In the genomic region with DNA sequence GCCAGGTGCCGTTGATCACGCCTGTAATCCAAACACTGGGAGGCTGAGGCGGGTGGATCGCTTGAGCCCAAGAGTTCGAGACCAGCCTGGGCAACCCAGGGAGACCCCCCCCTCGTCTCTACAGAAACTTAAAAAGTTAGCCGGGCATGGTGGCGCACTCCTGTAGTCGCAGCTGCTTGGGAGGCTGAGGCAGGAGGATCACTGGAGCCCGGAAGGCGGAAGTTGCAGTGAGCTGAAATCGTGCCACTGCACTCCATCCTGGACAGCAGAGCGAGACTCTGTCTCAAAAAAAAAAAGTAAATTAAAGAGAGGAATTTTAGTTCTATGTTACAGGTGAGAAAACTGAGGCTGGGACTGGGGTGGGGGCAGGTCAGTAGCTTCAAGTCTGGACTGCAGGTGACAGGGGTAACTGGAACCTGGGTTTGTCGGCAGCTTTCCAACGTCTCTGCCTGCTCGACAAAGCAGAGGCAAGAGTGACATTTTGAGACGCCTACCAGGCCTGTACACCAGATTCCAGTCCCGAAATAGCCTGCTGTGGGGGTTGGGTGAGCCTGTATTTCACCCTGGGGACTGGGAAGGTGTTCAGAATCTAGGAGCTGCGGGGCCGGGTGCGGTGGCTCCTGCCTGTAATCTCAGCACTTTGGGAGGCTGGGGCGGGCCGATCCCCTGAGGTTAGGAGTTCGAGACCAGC, we compare ENCODE assay signal across 8 cellular contexts. TPM values are rescaled to one million over a fixed set of nuclear protein-coding genes. Genes with fewer than 3 reads are reported as not detected.
DNase-seq lines count a peak whose midpoint lies in the region; ATAC-seq and TF ChIP-seq lines count a peak whose summit lies in the region.

No MANE protein-coding gene starts in this region.

- H3K4me1 ChIP-seq in upper lobe of left lung: peaks cover 40 to 45% (median 41%) of the 10 kb centered on the region in 4 donors

- TF ChIP-seq POLR2A in upper lobe of left lung (IDR thresholded peaks at IDR 0.05): peak in 1 of 4 donors; percentile 19

- peak overlapping the region; percentile 91 to 99 (median 97) for H3K27ac ChIP-seq in upper lobe of left lung

- 53 to 61% methylated on average over 19 to 24 of the region's 24 CpGs for WGBS in upper lobe of left lung, 2 donors

- peaks cover 4 to 43% (median 36%) of the 10 kb centered on the region in 4 donors for H3K36me3 ChIP-seq in upper lobe of left lung

- no peak for TF ChIP-seq CTCF in upper lobe of left lung (IDR thresholded peaks at IDR 0.05)

- TF ChIP-seq EP300 in upper lobe of left lung (IDR thresholded peaks at IDR 0.05): no peak

- H3K4me1 Mint-ChIP-seq in activated CD4-positive, alpha-beta T cell treated with anti-CD3 and anti-CD28 coated beads, Interleukin-2, amount 10 ng/mL, durations not matched to agents 24 days and 14 days: peaks cover 18% of the 10 kb centered on the region

- peaks cover 34% of the 10 kb centered on the region for H3K36me3 Mint-ChIP-seq in activated CD4-positive, alpha-beta T cell treated with anti-CD3 and anti-CD28 coated beads, Interleukin-2, amount 10 ng/mL, durations not matched to agents 24 days and 14 days (ENCODE audit: low read depth)

- H3K27me3 ChIP-seq in upper lobe of left lung: no peaks in the 10 kb centered on the region

- H3K4me3 Mint-ChIP-seq in activated CD4-positive, alpha-beta T cell treated with anti-CD3 and anti-CD28 coated beads, Interleukin-2, amount 10 ng/mL, durations not matched to agents 24 days and 14 days: peak overlapping the region; percentile 100

- no peaks in the 10 kb centered on the region for H3K9me3 Mint-ChIP-seq in activated CD4-positive, alpha-beta T cell treated with anti-CD3 and anti-CD28 coated beads, Interleukin-2, amount 10 ng/mL, durations not matched to agents 24 days and 14 days

- no peak for DNase-seq in activated CD4-positive, alpha-beta T cell treated with anti-CD3 and anti-CD28 coated beads, Interleukin-2, amount 10 ng/mL, durations not matched to agents 24 days and 14 days
- no peak for DNase-seq in activated CD4-positive, alpha-beta T cell treated with anti-CD3 and anti-CD28 coated beads, Interleukin-2, amount 50 U/mL, for 4 hours
- DNase-seq in cerebellum (ENCODE audit: low spot score) (peak; percentile 76), medulla oblongata (ENCODE audit: extremely low spot score) (peak; percentile 40), upper lobe of left lung (peak in 1 of 2 donors; percentile 69), DMS79 (lab: John Stamatoyannopoulos, UW) (no peak), NCI-H2107 treated with DMSO at 0.1 percent for 48 hours (lab: John Stamatoyannopoulos, UW; ENCODE audit: unreplicated experiment) (no peak)

- ATAC-seq in upper lobe of left lung (ENCODE audit: low FRiP score in 2 of 2) (peak in 1 of 2 donors; percentile 11), GM18907 (IDR thresholded peaks at IDR 0.05; ENCODE audit: unreplicated experiment) (no peak)

- peak overlapping the region; percentile 76 to 97 (median 86) for H3K4me3 ChIP-seq in upper lobe of left lung

- H3K9me3 ChIP-seq in upper lobe of left lung: no peaks in the 10 kb centered on the region

- intact Hi-C loops in activated CD4-positive, alpha-beta T cell treated with anti-CD3 and anti-CD28 coated beads, Interleukin-2, amount 10 ng/mL, durations not matched to agents 24 days and 14 days (cut with micrococcal nuclease): no loop called here

- H3K27me3 Mint-ChIP-seq in activated CD4-positive, alpha-beta T cell treated with anti-CD3 and anti-CD28 coated beads, Interleukin-2, amount 10 ng/mL, durations not matched to agents 24 days and 14 days: no peaks in the 10 kb centered on the region

- H3K27ac Mint-ChIP-seq in activated CD4-positive, alpha-beta T cell treated with anti-CD3 and anti-CD28 coated beads, Interleukin-2, amount 10 ng/mL, durations not matched to agents 24 days and 14 days: peak overlapping the region; percentile 97

RNA-seq across cellular contexts. Expression of a gene that starts 1.2 kb away (rescaled TPM):
- 111 and 117 TPM in 2 replicates for total RNA-seq in activated CD4-positive, alpha-beta T cell treated with anti-CD3 and anti-CD28 coated beads, Interleukin-2, amount 10 ng/mL, durations not matched to agents 24 days and 14 days
- 151 TPM for total RNA-seq in cerebellum
- total RNA-seq in upper lobe of left lung: 100 to 1,000 TPM; 194 to 455 (median 325) TPM

RNA-seq across cellular contexts. Expression of a gene that starts 24.7 kb away (rescaled TPM):
- total RNA-seq in activated CD4-positive, alpha-beta T cell treated with anti-CD3 and anti-CD28 coated beads, Interleukin-2, amount 10 ng/mL, durations not matched to agents 24 days and 14 days: not detected in 2 replicates
- total RNA-seq in cerebellum: not detected
- not detected for total RNA-seq in upper lobe of left lung

RNA-seq across cellular contexts. Expression of a gene that starts 34.3 kb away (rescaled TPM):
- total RNA-seq in activated CD4-positive, alpha-beta T cell treated with anti-CD3 and anti-CD28 coated beads, Interleukin-2, amount 10 ng/mL, durations not matched to agents 24 days and 14 days: 222 and 230 TPM in 2 replicates
- total RNA-seq in cerebellum: 30.8 TPM
- 100 to 1,000 TPM; 261 to 432 (median 282) TPM for total RNA-seq in upper lobe of left lung

RNA-seq across cellular contexts. Expression of a gene that starts 42.1 kb away (rescaled TPM):
- not detected in 2 replicates for total RNA-seq in activated CD4-positive, alpha-beta T cell treated with anti-CD3 and anti-CD28 coated beads, Interleukin-2, amount 10 ng/mL, durations not matched to agents 24 days and 14 days
- total RNA-seq in cerebellum (not detected), upper lobe of left lung (not detected)

Comparison
In these comparisons a context has a peak if more than half of its experiments do, and no peak if none do; other contexts are left out.
1. DNase-seq: peak in cerebellum (single experiment) and medulla oblongata (single experiment); none in activated CD4-positive, alpha-beta T cell treated with anti-CD3 and anti-CD28 coated beads, Interleukin-2, amount 10 ng/mL, durations not matched to agents 24 days and 14 days (single experiment), activated CD4-positive, alpha-beta T cell treated with anti-CD3 and anti-CD28 coated beads, Interleukin-2, amount 50 U/mL, for 4 hours (0 of 2), DMS79 (single experiment) and NCI-H2107 treated with DMSO at 0.1 percent for 48 hours (single experiment).